Comparison of ENCODE assay signal across 8 cellular contexts in the genomic region with DNA sequence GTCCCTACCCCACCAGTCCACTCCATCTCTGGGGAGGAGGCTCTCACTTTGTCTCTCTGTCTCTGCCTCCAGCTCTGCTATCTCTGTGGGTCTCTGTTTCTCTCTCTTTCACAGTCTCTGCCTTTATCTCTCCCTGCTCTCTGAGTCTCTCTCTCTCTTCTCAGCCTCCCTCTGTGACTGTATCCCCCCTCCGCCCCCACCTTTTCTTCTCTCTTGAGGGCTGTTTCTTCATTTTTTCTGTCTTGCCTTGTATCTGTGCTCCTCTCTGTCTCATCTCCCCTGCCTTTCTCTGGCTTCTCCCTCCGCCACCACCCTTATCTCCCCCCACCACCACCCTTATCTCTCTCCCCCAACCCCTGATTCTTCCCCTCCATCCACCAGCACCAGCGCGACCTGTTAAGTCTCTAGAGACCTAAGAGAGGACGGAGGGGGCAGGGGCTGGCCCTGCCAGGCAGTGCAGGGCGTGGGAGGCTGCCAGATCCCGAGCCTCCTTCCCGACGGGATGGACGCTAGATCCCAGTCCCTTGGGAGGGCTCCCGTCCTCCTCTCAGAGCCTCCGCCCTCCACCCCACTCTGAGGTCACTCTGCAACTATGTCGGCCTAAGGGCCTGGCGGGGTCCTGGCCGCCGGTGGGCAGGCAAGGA. TPM values are rescaled to one million over a fixed set of nuclear protein-coding genes. Genes with fewer than 3 reads are reported as not detected.
DNase-seq lines count a peak whose midpoint lies in the region; ATAC-seq and TF ChIP-seq lines count a peak whose summit lies in the region.

No MANE protein-coding gene starts in this region.

- H3K9ac ChIP-seq in ES-I3 (ENCODE audit: low read depth, low read length), result peak overlapping the region; percentile 87

- in situ Hi-C loops in G401 (cut with HindIII; ENCODE audit: low sequenced_read_pairs), result no loop called here

- peak; percentile 14 for ATAC-seq in sciatic nerve

- peaks cover 31% of the 10 kb centered on the region for H3K4me1 ChIP-seq in ES-I3 (ENCODE audit: insufficient read depth, low read length)
- H3K4me1 ChIP-seq in left ventricle myocardium inferior, result peaks cover 29% of the 10 kb centered on the region
- no peaks in the 10 kb centered on the region for H3K4me1 ChIP-seq in effector memory CD4-positive, alpha-beta T cell (ENCODE audit: control insufficient read depth, insufficient read depth, low read length, poor library complexity, severe bottlenecking)

- no peak for TF ChIP-seq CTCF in left ventricle myocardium inferior (IDR thresholded peaks at IDR 0.05; ENCODE audit: borderline replicate concordance)

- H3K4me3 ChIP-seq in left ventricle myocardium inferior, result peak overlapping the region; percentile 73
- H3K4me3 ChIP-seq in effector memory CD4-positive, alpha-beta T cell (ENCODE audit: insufficient read depth, low read depth, low read length, poor library complexity, severe bottlenecking), result no peak overlapping the region

- peak; percentile 50 for DNase-seq in left ventricle myocardium inferior
- peak; percentile 71 for DNase-seq in sciatic nerve (ENCODE audit: low spot score)
- no peak for DNase-seq in SKM-1 (lab: John Stamatoyannopoulos, UW; ENCODE audit: unreplicated experiment)
- DNase-seq in effector memory CD4-positive, alpha-beta T cell, result no peak
- no peak for DNase-seq in G401 (ENCODE audit: low spot score)
- DNase-seq in Kasumi-1 (lab: John Stamatoyannopoulos, UW), result no peak

- 19 to 37% (median 31%) methylated on average over 16 of the region's 16 CpGs for WGBS in adipose tissue, 3 donors

- H3K27ac ChIP-seq in adipose tissue (ENCODE audit: low read depth, low read length), result peak overlapping the region; percentile 21
- peak overlapping the region; percentile 91 for H3K27ac ChIP-seq in left ventricle myocardium inferior (replicated peaks)
- no peak overlapping the region for H3K27ac ChIP-seq in effector memory CD4-positive, alpha-beta T cell (ENCODE audit: insufficient read depth, low read length, poor library complexity, severe bottlenecking)

- peaks cover 41% of the 10 kb centered on the region for H3K27me3 ChIP-seq in left ventricle myocardium inferior (ENCODE audit: low read depth)
- no peaks in the 10 kb centered on the region for H3K27me3 ChIP-seq in effector memory CD4-positive, alpha-beta T cell (replicated peaks; ENCODE audit: control insufficient read depth, insufficient read depth, low read length, poor library complexity, severe bottlenecking)

- H3K9me3 ChIP-seq in ES-I3 (ENCODE audit: control insufficient read depth, insufficient read depth, low read length) (no peaks in the 10 kb centered on the region), left ventricle myocardium inferior (replicated peaks) (no peaks in the 10 kb centered on the region)
- H3K9me3 ChIP-seq in effector memory CD4-positive, alpha-beta T cell (ENCODE audit: control insufficient read depth, low read length), result no peaks in the 10 kb centered on the region

- H3K36me3 ChIP-seq in ES-I3 (ENCODE audit: insufficient read depth, low read length) (no peaks in the 10 kb centered on the region; the same call in 1 of the 2 replicates), left ventricle myocardium inferior (no peaks in the 10 kb centered on the region)
- no peaks in the 10 kb centered on the region for H3K36me3 ChIP-seq in effector memory CD4-positive, alpha-beta T cell (ENCODE audit: control insufficient read depth, insufficient read depth, low read length)

- intact Hi-C loops in left ventricle myocardium inferior (cut with micrococcal nuclease) (no loop called here), sciatic nerve (cut with DNase I) (no loop called here)

RNA-seq across cellular contexts. Expression of a gene that starts 1.0 kb away (rescaled TPM):
- polyA plus RNA-seq in adipose tissue, result 10 to 100 TPM in 2 of 3 donors, 1 to 10 TPM in 1; 2.5 to 26.0 (median 24.0) TPM
- 13.6 TPM for total RNA-seq in left ventricle myocardium inferior
- total RNA-seq in sciatic nerve, result 65.8 TPM
- total RNA-seq in G401 (2014; rRNA removed; shearing (Covaris generic)), result 21.0 and 22.4 TPM in 2 replicates

RNA-seq across cellular contexts. Expression of a gene that starts 27.0 kb away (rescaled TPM):
- polyA plus RNA-seq in adipose tissue, result 1 to 10 TPM in 1 of 3 donors, under 1 TPM in 2; 0.30 to 5.1 (median 0.67) TPM
- total RNA-seq in left ventricle myocardium inferior (0.44 TPM), sciatic nerve (1.1 TPM)
- total RNA-seq in G401 (2014; rRNA removed; shearing (Covaris generic)), result not detected in 2 replicates

RNA-seq across cellular contexts. Expression of a gene that starts 44.1 kb away (rescaled TPM):
- polyA plus RNA-seq in adipose tissue, result 100 to 1,000 TPM in 1 of 3 donors, 10 to 100 TPM in 2; 47.6 to 129 (median 87.1) TPM
- total RNA-seq in left ventricle myocardium inferior, result 103 TPM
- 161 TPM for total RNA-seq in sciatic nerve
- total RNA-seq in G401 (2014; rRNA removed; shearing (Covaris generic)), result 85.0 and 116 TPM in 2 replicates

Comparison
In these comparisons a context has a peak if more than half of its experiments do, and no peak if none do; other contexts are left out.
1. DNase-seq: peak in left ventricle myocardium inferior (single experiment) and sciatic nerve (single experiment); none in SKM-1 (single experiment), effector memory CD4-positive, alpha-beta T cell (0 of 3), G401 (single experiment) and Kasumi-1 (0 of 2).